In the genomic region with DNA sequence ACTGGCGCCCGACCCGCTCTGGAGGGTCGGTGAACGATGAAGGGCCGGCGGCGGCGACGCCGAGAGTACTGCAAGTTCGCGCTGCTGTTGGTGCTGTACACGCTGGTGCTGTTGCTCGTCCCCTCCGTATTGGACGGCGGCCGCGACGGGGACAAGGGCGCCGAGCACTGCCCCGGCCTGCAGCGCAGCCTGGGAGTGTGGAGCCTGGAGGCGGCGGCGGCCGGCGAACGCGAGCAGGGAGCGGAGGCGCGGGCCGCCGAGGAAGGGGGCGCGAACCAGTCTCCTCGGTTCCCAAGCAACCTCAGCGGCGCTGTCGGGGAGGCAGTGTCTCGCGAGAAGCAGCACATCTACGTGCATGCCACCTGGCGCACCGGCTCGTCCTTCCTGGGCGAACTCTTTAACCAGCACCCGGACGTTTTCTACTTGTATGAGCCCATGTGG, we compare ENCODE assay signal across 7 cellular contexts. TPM values are rescaled to one million over a fixed set of nuclear protein-coding genes. Genes with fewer than 3 reads are reported as not detected.
DNase-seq lines count a peak whose midpoint lies in the region; ATAC-seq and TF ChIP-seq lines count a peak whose summit lies in the region.

No MANE protein-coding gene starts in this region.

- peak overlapping the region; percentile 79 for H3K4me3 Mint-ChIP-seq in activated T-cell treated with anti-CD3 and anti-CD28 coated beads, Interleukin-2, amount 50 U/mL, for 4 hours

- no peaks in the 10 kb centered on the region for H3K9me3 ChIP-seq in neuron (ENCODE audit: low read length)

- ATAC-seq in GM18511 (IDR thresholded peaks at IDR 0.05; ENCODE audit: unreplicated experiment), result peak; percentile 38
- ATAC-seq in HG02885 (IDR thresholded peaks at IDR 0.05; ENCODE audit: poor library complexity, unreplicated experiment), result peak; percentile 35
- ATAC-seq in activated T-cell treated with anti-CD3 and anti-CD28 coated beads, Interleukin-2, amount 50 U/mL, for 4 hours, result peak; percentile 25 to 28

- H3K4me3 ChIP-seq in fibroblast of mammary gland (ENCODE audit: control insufficient read depth, low read depth, low read length) (peak overlapping the region; percentile 54), neuron (ENCODE audit: low read length) (peak overlapping the region; percentile 54)

- H3K4me1 Mint-ChIP-seq in activated T-cell treated with anti-CD3 and anti-CD28 coated beads, Interleukin-2, amount 50 U/mL, for 4 hours (ENCODE audit: low read depth), result peaks cover 45% of the 10 kb centered on the region

- H3K9me3 Mint-ChIP-seq in activated T-cell treated with anti-CD3 and anti-CD28 coated beads, Interleukin-2, amount 50 U/mL, for 4 hours, result no peaks in the 10 kb centered on the region

- no peak for TF ChIP-seq CTCF in fibroblast of mammary gland (conservative IDR thresholded peaks at IDR 0.05; ENCODE audit: control insufficient read depth, insufficient read depth, low read depth, low read length)

- no peaks in the 10 kb centered on the region for H3K36me3 ChIP-seq in neuron (ENCODE audit: insufficient read depth, low read length)

- DNase-seq in NCI-H510A treated with DMSO at 0.1 percent for 48 hours (lab: John Stamatoyannopoulos, UW) (peak; percentile 32), fibroblast of mammary gland (ENCODE audit: low read depth) (peak; percentile 49), cerebellar nuclear complex (lab: John Stamatoyannopoulos, UW) (no peak)
- peak; percentile 52 for DNase-seq in activated T-cell treated with anti-CD3 and anti-CD28 coated beads, Interleukin-2, amount 50 U/mL, for 4 hours

- H3K27me3 ChIP-seq in neuron (ENCODE audit: insufficient read depth, low read length), result peaks cover 6% of the 10 kb centered on the region

- peaks cover 4% of the 10 kb centered on the region for H3K36me3 Mint-ChIP-seq in activated T-cell treated with anti-CD3 and anti-CD28 coated beads, Interleukin-2, amount 50 U/mL, for 4 hours (ENCODE audit: insufficient read depth)

- peak overlapping the region; percentile 26 for H2AFZ ChIP-seq in neuron (ENCODE audit: low read depth, low read length)

- H3K4me1 ChIP-seq in neuron (ENCODE audit: insufficient read depth, low read length), result peaks cover 13% of the 10 kb centered on the region

- H3K27me3 Mint-ChIP-seq in activated T-cell treated with anti-CD3 and anti-CD28 coated beads, Interleukin-2, amount 50 U/mL, for 4 hours (ENCODE audit: low read depth), result no peaks in the 10 kb centered on the region

RNA-seq across cellular contexts. Expression of gene CHST7, which starts 0.4 kb away (rescaled TPM):
- total RNA-seq in activated T-cell treated with anti-CD3 and anti-CD28 coated beads, Interleukin-2, amount 50 U/mL, for 4 hours, result 10 to 100 TPM in 1 of 3 donors, 1 to 10 TPM in 2; 8.3 to 10.4 (median 9.6) TPM

RNA-seq across cellular contexts. Expression of gene ZNF674, which starts 28.7 kb away (rescaled TPM):
- total RNA-seq in activated T-cell treated with anti-CD3 and anti-CD28 coated beads, Interleukin-2, amount 50 U/mL, for 4 hours, result under 1 TPM; 0.34 to 0.57 (median 0.53) TPM

Comparison
In these comparisons a context has a peak if more than half of its experiments do, and no peak if none do; other contexts are left out.
1. DNase-seq: peak in NCI-H510A treated with DMSO at 0.1 percent for 48 hours (single experiment), activated T-cell treated with anti-CD3 and anti-CD28 coated beads, Interleukin-2, amount 50 U/mL, for 4 hours (single experiment) and fibroblast of mammary gland (single experiment); none in cerebellar nuclear complex (0 of 2).
2. Peak in every context shown above with its lines, with median percentiles within 50 percentile points of each other: ATAC-seq.